ENCODE assay signal across 20 cellular contexts in the genomic region with DNA sequence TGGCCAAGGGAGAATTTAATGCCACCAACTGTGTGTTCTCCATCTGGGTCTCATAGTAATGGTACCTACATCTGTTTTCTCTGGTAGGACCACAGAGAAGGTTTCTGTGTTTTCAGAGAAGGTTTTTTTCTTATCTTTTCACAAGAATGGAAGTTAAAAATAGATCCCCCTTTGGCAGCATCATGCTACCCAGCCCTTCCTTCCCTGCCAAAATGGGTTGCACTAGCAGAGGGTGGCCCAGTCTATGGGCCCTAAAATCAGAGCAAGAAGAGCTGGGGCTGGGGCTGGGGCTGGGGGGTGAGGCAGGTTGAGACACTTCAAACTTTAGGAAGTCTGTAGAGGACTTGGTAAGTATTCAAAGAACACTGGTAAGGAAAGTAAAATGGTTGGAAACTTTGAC. TPM values are rescaled to one million over a fixed set of nuclear protein-coding genes. Genes with fewer than 3 reads are reported as not detected.
DNase-seq lines count a peak whose midpoint lies in the region; ATAC-seq and TF ChIP-seq lines count a peak whose summit lies in the region.
"Had no signal": no experiment of that assay in that cellular context is flagged by ENCODE, and none has a peak within 500 bp of the region (broad histone marks: within the 10 kb centered on the region; RNA-seq: fewer than 3 reads in every experiment).

No MANE protein-coding gene starts in this region.

- no peaks in the 10 kb centered on the region for H4K20me1 ChIP-seq in mammary epithelial cell (ENCODE audit: insufficient read depth, low read length)

- peak overlapping the region; percentile 6 for H3K4me2 ChIP-seq in mammary epithelial cell (ENCODE audit: insufficient read depth, low read depth, low read length)

- dilution Hi-C loops in mammary epithelial cell (cut with HindIII; ENCODE audit: low sequenced_read_pairs), result loop anchor here (5.0 kb wide), 1 partner anchor 43 kb away; a partner anchor contains a TSS

- no peak overlapping the region for H2AFZ ChIP-seq in mammary epithelial cell (ENCODE audit: low read depth, low read length)

- in situ Hi-C loops in mammary epithelial cell (cut with MboI; ENCODE audit: low sequenced_read_pairs in 2 of 2), result no loop called here

- H3K9me3 Mint-ChIP-seq in MCF 10A (ENCODE audit: unreplicated experiment), result no peaks in the 10 kb centered on the region

- ATAC-seq in sciatic nerve (no peak), GM21723 (IDR thresholded peaks at IDR 0.05; ENCODE audit: unreplicated experiment) (no peak)
- ATAC-seq: CD8-positive, alpha-beta T cell; GM12878; Panc1 had no signal

- H3K27me3 ChIP-seq in breast epithelium, result no peaks in the 10 kb centered on the region
- H3K27me3 ChIP-seq in mammary epithelial cell (ENCODE audit: insufficient read depth, low read length), result no peaks in the 10 kb centered on the region

- no peak for TF ChIP-seq CTCF in MCF 10A (IDR thresholded peaks at IDR 0.05; ENCODE audit: unreplicated experiment)
- TF ChIP-seq CTCF in breast epithelium (IDR thresholded peaks at IDR 0.05), result no peak
- no peak for TF ChIP-seq CTCF in mammary epithelial cell (conservative IDR thresholded peaks at IDR 0.05 in 1 of 2, IDR thresholded peaks at IDR 0.05 in 1 of 2; ENCODE audit: extremely low read depth in 1 of 2, insufficient read depth in 1 of 2, low read depth in 1 of 2, low read length in 2 of 2)
- TF ChIP-seq CTCF in fibroblast of the aortic adventitia (IDR thresholded peaks at IDR 0.05; ENCODE audit: insufficient read depth, low read length), result no peak

- no TSS peak for BruUV-seq in MCF 10A (replicated peaks; lab: Mats Ljungman, UMichigan)
- no TSS peak for BruUV-seq in mammary epithelial cell (replicated peaks; lab: Mats Ljungman, UMichigan)

- H3K4me3 Mint-ChIP-seq in MCF 10A (ENCODE audit: unreplicated experiment), result no peak overlapping the region
- H3K4me3 Mint-ChIP-seq: CD8-positive, alpha-beta T cell; IgD-negative memory B cell had no signal

- peaks cover 17% of the 10 kb centered on the region for H3K4me1 Mint-ChIP-seq in MCF 10A (ENCODE audit: insufficient read depth, unreplicated experiment)
- H3K4me1 Mint-ChIP-seq: IgD-negative memory B cell had no signal

- CTCF ChIA-PET in MCF 10A (lab: Yijun Ruan, JAX) (interaction anchor here (0.5 to 1.8 kb wide), 15 partner anchors 9 to 133 kb away, joined by 3 to 14 read pairs (median 4); a partner anchor contains a TSS), mammary epithelial cell (lab: Charles Lee; ENCODE audit: low non-redundant PET) (no interaction called here)

- H3K4me1 ChIP-seq in breast epithelium (no peaks in the 10 kb centered on the region), mammary epithelial cell (ENCODE audit: insufficient read depth, low read length) (peaks cover 10% of the 10 kb centered on the region)

- TF ChIP-seq POLR2A in breast epithelium (IDR thresholded peaks at IDR 0.05), result no peak

- no peak overlapping the region for H3K9ac ChIP-seq in mammary epithelial cell (ENCODE audit: insufficient read depth, low read length)

- H3K9me3 ChIP-seq in breast epithelium (peaks cover 0 to 4% of the 10 kb centered on the region in 2 donors), mammary epithelial cell (replicated peaks; ENCODE audit: insufficient read depth, low read length) (no peaks in the 10 kb centered on the region)

- H3K27me3 Mint-ChIP-seq in MCF 10A (ENCODE audit: insufficient read depth, unreplicated experiment), result no peaks in the 10 kb centered on the region

- no peaks in the 10 kb centered on the region for H3K36me3 Mint-ChIP-seq in MCF 10A (ENCODE audit: insufficient read depth, unreplicated experiment)
- H3K36me3 Mint-ChIP-seq: CD8-positive, alpha-beta T cell had no signal

- H3K36me3 ChIP-seq in breast epithelium (no peaks in the 10 kb centered on the region), mammary epithelial cell (ENCODE audit: insufficient read depth, low read length) (no peaks in the 10 kb centered on the region)
- H3K36me3 ChIP-seq: HAP-1 had no signal

- no peak overlapping the region for H3K4me3 ChIP-seq in breast epithelium
- no peak overlapping the region for H3K4me3 ChIP-seq in mammary epithelial cell (replicated peaks in 1 of 3; ENCODE audit: insufficient read depth in 1 of 3, low read depth in 2 of 3, low read length in 3 of 3)
- H3K4me3 ChIP-seq in fibroblast of the aortic adventitia (ENCODE audit: low read depth, low read length), result no peak overlapping the region
- H3K4me3 ChIP-seq: GM12878, HAP-1 had no signal

- no peaks in the 10 kb centered on the region for H3K79me2 ChIP-seq in mammary epithelial cell (ENCODE audit: insufficient read depth, low read length)

- no peak overlapping the region for H3K27ac ChIP-seq in breast epithelium
- no peak overlapping the region for H3K27ac ChIP-seq in mammary epithelial cell (ENCODE audit: insufficient read depth, low read depth, low read length)
- H3K27ac ChIP-seq: 22Rv1 had no signal

- H3K27ac Mint-ChIP-seq in MCF 10A (ENCODE audit: low read depth, unreplicated experiment), result peak overlapping the region; percentile 2
- H3K27ac Mint-ChIP-seq: CD8-positive, alpha-beta T cell; IgD-negative memory B cell had no signal

- POLR2A ChIA-PET in MCF 10A (lab: Yijun Ruan, JAX), result interaction anchor here (0.6 to 5.4 kb wide), 16 partner anchors 9 to 251 kb away, joined by 3 to 61 read pairs (median 4); a partner anchor contains a TSS

- intact Hi-C loops in MCF 10A (cut with micrococcal nuclease), result no loop called here
- intact Hi-C loops in breast epithelium (cut with DNase I; ENCODE audit: low total_unique reads), result no loop called here
- intact Hi-C loops in mammary epithelial cell (cut with micrococcal nuclease), result loop anchor here (1.0 to 2.0 kb wide), 2 partner anchors 17 to 65 kb away; a partner anchor contains a TSS
- intact Hi-C loops in sciatic nerve (cut with DNase I), result no loop called here

- no peak for DNase-seq in MCF 10A (ENCODE audit: unreplicated experiment)
- no peak for DNase-seq in breast epithelium (ENCODE audit: low spot score in 2 of 2)
- DNase-seq in mammary epithelial cell, result no peak
- DNase-seq in fibroblast of the aortic adventitia (ENCODE audit: low read depth), result peak; percentile 45
- no peak for DNase-seq in NCI-H2107 (lab: John Stamatoyannopoulos, UW)
- no peak for DNase-seq in sciatic nerve (ENCODE audit: low spot score)
- no peak for DNase-seq in 8988T
- DNase-seq: C1 segment of cervical spinal cord; CD8-positive, alpha-beta T cell; DND-41; Karpas-422; NCI-H1048; NCI-H226; NCI-H774 had no signal

RNA-seq across cellular contexts. Expression of a gene that starts 44.8 kb away (rescaled TPM):
- total RNA-seq in MCF 10A (2022) (15.6 and 21.3 TPM in 2 replicates), breast epithelium (10 to 100 TPM in 2 of 3 donors, 1 to 10 TPM in 1; 7.2 to 14.9 (median 10.2) TPM), mammary epithelial cell (10 to 100 TPM; 11.0 to 13.3 TPM), fibroblast of the aortic adventitia (ENCODE audit: low replicate concordance) (11.8 and 20.9 TPM in 2 replicates), sciatic nerve (23.8 TPM)
- 1.5 TPM for polyA plus RNA-seq in mammary epithelial cell
- polyA minus RNA-seq in mammary epithelial cell, result 3.7 TPM
